Comparison of ENCODE assay signal across 1 cellular context in the genomic region with DNA sequence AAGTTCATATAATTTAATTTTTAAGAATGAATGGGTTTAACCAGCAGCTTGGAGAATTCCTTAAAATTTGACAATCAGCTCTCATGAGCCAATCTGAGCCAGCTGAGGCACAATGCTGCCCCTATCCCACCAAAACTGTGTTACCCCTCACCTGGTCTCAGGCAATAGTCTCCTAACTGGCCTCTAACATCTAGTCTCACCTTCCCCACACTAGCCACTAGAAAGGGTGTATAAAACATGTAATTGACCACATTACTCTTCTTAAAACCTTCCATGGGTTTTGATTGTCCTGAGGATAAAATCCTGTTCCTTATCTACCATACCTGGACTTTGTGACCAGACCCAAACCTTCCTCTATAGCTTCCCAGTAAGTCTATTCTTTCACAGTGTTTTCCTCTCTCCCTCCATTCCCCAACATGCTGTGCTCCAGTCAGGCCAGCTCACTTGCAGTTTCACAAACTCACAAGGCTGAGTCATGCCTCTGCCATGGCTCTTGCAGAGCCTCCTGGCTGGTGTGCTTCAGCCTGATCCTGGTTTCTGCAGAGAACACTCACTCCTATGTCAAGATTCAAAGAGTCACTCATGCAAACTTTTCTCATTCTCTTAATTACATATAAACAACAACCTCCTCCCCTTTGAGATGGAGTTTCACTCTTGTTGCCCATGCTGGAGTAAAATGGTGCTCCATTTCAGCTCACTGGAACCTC.
TF ChIP-seq lines count a peak whose summit lies in the region.

No MANE protein-coding gene starts in this region.

TF ChIP-seq in WTC11, 78 proteins besides CTCF, POLR2A, EP300 and RAD21 (continued from another document):
- TF ChIP-seq, protein P1, sequence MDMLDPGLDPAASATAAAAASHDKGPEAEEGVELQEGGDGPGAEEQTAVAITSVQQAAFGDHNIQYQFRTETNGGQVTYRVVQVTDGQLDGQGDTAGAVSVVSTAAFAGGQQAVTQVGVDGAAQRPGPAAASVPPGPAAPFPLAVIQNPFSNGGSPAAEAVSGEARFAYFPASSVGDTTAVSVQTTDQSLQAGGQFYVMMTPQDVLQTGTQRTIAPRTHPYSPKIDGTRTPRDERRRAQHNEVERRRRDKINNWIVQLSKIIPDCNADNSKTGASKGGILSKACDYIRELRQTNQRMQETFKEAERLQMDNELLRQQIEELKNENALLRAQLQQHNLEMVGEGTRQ (CRISPR knock-in tag; IDR thresholded peaks at IDR 0.05), result no peak
- TF ChIP-seq SOX15 (CRISPR knock-in tag; IDR thresholded peaks at IDR 0.05) (no peak), PRRX2 (CRISPR knock-in tag; IDR thresholded peaks at IDR 0.05) (no peak)
